ENCODE assay signal across 8 cellular contexts in genomic region chr12:26937863-26938659, GRCh38. TPM values are rescaled to one million over a fixed set of nuclear protein-coding genes. Genes with fewer than 3 reads are reported as not detected.
DNase-seq lines count a peak whose midpoint lies in the region; ATAC-seq lines count a peak whose summit lies in the region.

Gene FGFR1OP2 (plus strand): TSS chr12:26938470. CDS start chr12:26954159, 15,689 bp downstream.
Gene INTS13 (minus strand): TSS chr12:26937981. CDS start chr12:26936803, 1,178 bp downstream.

- no peaks in the 10 kb centered on the region for H3K9me3 Mint-ChIP-seq in activated CD4-positive, alpha-beta T cell treated with anti-CD3 and anti-CD28 coated beads, Interleukin-2, amount 10 ng/mL, durations not matched to agents 7 days and 5 days

- peaks cover 55% of the 10 kb centered on the region for H3K4me1 Mint-ChIP-seq in activated CD4-positive, alpha-beta T cell treated with anti-CD3 and anti-CD28 coated beads, Interleukin-2, amount 10 ng/mL, durations not matched to agents 7 days and 5 days

- H3K36me3 Mint-ChIP-seq in activated CD4-positive, alpha-beta T cell treated with anti-CD3 and anti-CD28 coated beads, Interleukin-2, amount 10 ng/mL, durations not matched to agents 7 days and 5 days (ENCODE audit: low read depth) = peaks cover 39% of the 10 kb centered on the region

- CTCF ChIA-PET in activated CD4-positive, alpha-beta T cell treated with anti-CD3 and anti-CD28 coated beads, Interleukin-2, amount 10 ng/mL, durations not matched to agents 7 days and 5 days (lab: Charles Lee) = interaction anchor here (0.6 kb wide), 1 partner anchor 84 kb away, joined by 4 read pairs; no protein-coding TSS in a partner anchor

- H3K36me3 ChIP-seq in BLaER1 = peaks cover 20% of the 10 kb centered on the region; the same call in 1 of the 2 replicates

- ATAC-seq in GM19328 (IDR thresholded peaks at IDR 0.05; ENCODE audit: unreplicated experiment) (peak; percentile 78), HG03520 (IDR thresholded peaks at IDR 0.05; ENCODE audit: unreplicated experiment) (peak; percentile 86)

- peaks cover 55% of the 10 kb centered on the region for H3K4me1 ChIP-seq in BLaER1

- no peaks in the 10 kb centered on the region for H3K27me3 ChIP-seq in BLaER1

- H3K9me3 ChIP-seq in BLaER1 = no peaks in the 10 kb centered on the region

- POLR2A ChIA-PET in activated CD4-positive, alpha-beta T cell treated with anti-CD3 and anti-CD28 coated beads, Interleukin-2, amount 10 ng/mL, durations not matched to agents 7 days and 5 days (lab: Charles Lee) = no interaction called here

- H3K27me3 Mint-ChIP-seq in activated CD4-positive, alpha-beta T cell treated with anti-CD3 and anti-CD28 coated beads, Interleukin-2, amount 10 ng/mL, durations not matched to agents 7 days and 5 days = no peaks in the 10 kb centered on the region

- H3K4me2 ChIP-seq in BLaER1 = peak within 1 kb of the TSS; percentile 94

- H3K4me3 ChIP-seq in BLaER1 = peak within 1 kb of the TSS; percentile 96

- H3K9ac ChIP-seq in BLaER1 = peak within 1 kb of the TSS; percentile 95

- peak within 1 kb of the TSS; percentile 96 for H3K27ac Mint-ChIP-seq in activated CD4-positive, alpha-beta T cell treated with anti-CD3 and anti-CD28 coated beads, Interleukin-2, amount 10 ng/mL, durations not matched to agents 7 days and 5 days

- peaks cover 71% of the 10 kb centered on the region for H4K20me1 ChIP-seq in BLaER1

- H3K27ac ChIP-seq in BLaER1 = peak within 1 kb of the TSS; percentile 93

- DNase-seq in NCI-H69 (lab: John Stamatoyannopoulos, UW) = peak; percentile 96
- peak; percentile 99 for DNase-seq in activated CD4-positive, alpha-beta T cell treated with anti-CD3 and anti-CD28 coated beads, Interleukin-2, amount 10 ng/mL, durations not matched to agents 7 days and 5 days
- peak; percentile 85 for DNase-seq in cortex of kidney (lab: John Stamatoyannopoulos, UW)
- peak; percentile 100 for DNase-seq in left kidney (ENCODE audit: low read depth, low spot score)
- DNase-seq in stimulated activated CD4-positive, alpha-beta T cell treated with anti-CD3 and anti-CD28 coated beads, Interleukin-2, amount 100 ng/mL, for 24 hours = peak; percentile 98

- H3K4me3 Mint-ChIP-seq in activated CD4-positive, alpha-beta T cell treated with anti-CD3 and anti-CD28 coated beads, Interleukin-2, amount 10 ng/mL, durations not matched to agents 7 days and 5 days = peak within 1 kb of the TSS; percentile 96

RNA-seq across cellular contexts. Expression of gene FGFR1OP2, which starts in this region (rescaled TPM):
- 10 to 100 TPM; 79.5 to 84.8 TPM for total RNA-seq in activated CD4-positive, alpha-beta T cell treated with anti-CD3 and anti-CD28 coated beads, Interleukin-2, amount 10 ng/mL, durations not matched to agents 7 days and 5 days

RNA-seq across cellular contexts. Expression of gene INTS13, which starts in this region (rescaled TPM):
- total RNA-seq in activated CD4-positive, alpha-beta T cell treated with anti-CD3 and anti-CD28 coated beads, Interleukin-2, amount 10 ng/mL, durations not matched to agents 7 days and 5 days = 10 to 100 TPM; 46.6 to 47.7 TPM

Comparison
In these comparisons a context has a peak if more than half of its experiments do, and no peak if none do; other contexts are left out.
1. Peak in every context shown above with its lines: DNase-seq, ATAC-seq, H3K4me3 ChIP-seq and H3K27ac ChIP-seq.